Comparison of ENCODE assay signal across 12 cellular contexts in the genomic region with DNA sequence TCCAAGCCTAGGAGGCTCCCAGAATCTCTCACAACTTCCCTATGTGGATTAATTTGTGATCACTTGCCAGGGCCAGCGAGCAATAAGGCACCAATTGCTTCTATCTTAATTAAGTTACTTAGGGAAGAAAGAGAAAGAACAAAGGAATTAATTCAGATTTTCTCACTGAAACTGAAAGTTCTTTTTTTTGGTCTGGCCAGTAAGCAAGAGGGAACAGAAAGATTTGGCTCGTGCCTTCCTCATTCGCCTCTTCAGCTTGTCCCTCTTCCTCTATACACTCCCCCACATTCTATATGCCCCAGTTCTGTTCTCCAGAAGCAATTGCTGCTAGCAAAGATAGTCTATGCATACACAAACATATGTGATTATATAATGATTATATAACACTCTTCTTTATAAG.
DNase-seq lines count a peak whose midpoint lies in the region; ATAC-seq and FAIRE-seq lines count a peak whose summit lies in the region.
"Had no signal": no experiment of that assay in that cellular context is flagged by ENCODE, and none has a peak within 500 bp of the region (broad histone marks: within the 10 kb centered on the region; RNA-seq: fewer than 3 reads in every experiment).

No MANE protein-coding gene starts in this region.

- H3K27ac Mint-ChIP-seq in stimulated activated naive B cell treated with anti-CD40 and anti-IgM and Interleukin-4, amounts not matched to agents 10 μg/mL and 1 μg/mL and 100 μg/mL, for 72 hours = peak overlapping the region; percentile 80
- H3K27ac Mint-ChIP-seq: HFFc6 had no signal

- H3K9me3 Mint-ChIP-seq in stimulated activated naive B cell treated with anti-CD40 and anti-IgM and Interleukin-4, amounts not matched to agents 10 μg/mL and 1 μg/mL and 100 μg/mL, for 72 hours = no peaks in the 10 kb centered on the region
- H3K9me3 Mint-ChIP-seq: HFFc6 had no signal

- peaks cover 2% of the 10 kb centered on the region in 2 donors for H3K36me3 Mint-ChIP-seq in stimulated activated naive B cell treated with anti-CD40 and anti-IgM and Interleukin-4, amounts not matched to agents 10 μg/mL and 1 μg/mL and 100 μg/mL, for 72 hours

- peak; percentile 86 for ATAC-seq in HG03095 (IDR thresholded peaks at IDR 0.05; ENCODE audit: unreplicated experiment)
- peak; percentile 84 to 85 for ATAC-seq in stimulated activated naive B cell treated with anti-CD40 and anti-IgM and Interleukin-4, amounts not matched to agents 10 μg/mL and 1 μg/mL and 100 μg/mL, for 72 hours (replicated peaks)
- ATAC-seq: esophagus mucosa, left cardiac atrium, Panc1 had no signal

- peak overlapping the region in 1 of 2 donors; percentile 51 for H3K4me3 Mint-ChIP-seq in stimulated activated naive B cell treated with anti-CD40 and anti-IgM and Interleukin-4, amounts not matched to agents 10 μg/mL and 1 μg/mL and 100 μg/mL, for 72 hours
- H3K4me3 Mint-ChIP-seq: HFFc6 had no signal

- H3K27me3 Mint-ChIP-seq in stimulated activated naive B cell treated with anti-CD40 and anti-IgM and Interleukin-4, amounts not matched to agents 10 μg/mL and 1 μg/mL and 100 μg/mL, for 72 hours = no peaks in the 10 kb centered on the region

- peak; percentile 39 for DNase-seq in GM19239 (ENCODE audit: insufficient read length, low spot score)
- peak; percentile 45 for DNase-seq in SKM-1 (lab: John Stamatoyannopoulos, UW; ENCODE audit: unreplicated experiment)
- DNase-seq in stimulated activated naive B cell treated with anti-CD40 and anti-IgM and Interleukin-4, amounts not matched to agents 10 μg/mL and 1 μg/mL and 100 μg/mL, for 72 hours = no peak
- DNase-seq in DMS 273 (lab: John Stamatoyannopoulos, UW; ENCODE audit: unreplicated experiment) = no peak
- no peak for DNase-seq in NCI-H1436 treated with DMSO at 0.1 percent for 48 hours (lab: John Stamatoyannopoulos, UW)
- no peak for DNase-seq in stimulated activated naive CD4-positive, alpha-beta T cell (lab: John Stamatoyannopoulos, UW)
- DNase-seq: HFFc6, left cardiac atrium had no signal

- H3K4me1 Mint-ChIP-seq in stimulated activated naive B cell treated with anti-CD40 and anti-IgM and Interleukin-4, amounts not matched to agents 10 μg/mL and 1 μg/mL and 100 μg/mL, for 72 hours = peaks cover 30 to 71% of the 10 kb centered on the region in 2 donors

- FAIRE-seq in GM19239 (lab: Jason Lieb, UNC) = peak; percentile 88
- FAIRE-seq: G401.6 had no signal

Comparison
In these comparisons a context has a peak if more than half of its experiments do, and no peak if none do; other contexts are left out.
1. DNase-seq: peak in GM19239 (single experiment) and SKM-1 (single experiment); none in stimulated activated naive B cell treated with anti-CD40 and anti-IgM and Interleukin-4, amounts not matched to agents 10 μg/mL and 1 μg/mL and 100 μg/mL, for 72 hours (single experiment), DMS 273 (single experiment), NCI-H1436 treated with DMSO at 0.1 percent for 48 hours (single experiment) and stimulated activated naive CD4-positive, alpha-beta T cell (0 of 6).